11 cellular contexts compared by ENCODE assay signal in genomic region chr13:98261165-98261672, GRCh38.
"Had no signal": no experiment of that assay in that cellular context is flagged by ENCODE, and none has a peak within 500 bp of the region (broad histone marks: within the 10 kb centered on the region; RNA-seq: fewer than 3 reads in every experiment).

No MANE protein-coding gene starts in this region.

- H3K27me3 Mint-ChIP-seq: activated naive CD4-positive, alpha-beta T cell treated with anti-CD3 and anti-CD28 coated beads, Interleukin-2, amount 10 ng/mL, durations not matched to agents 7 days and 5 days; dendritic cell treated with granulocyte-macrophage colony-stimulating factor and Interleukin-4, amounts not matched to agents 40 ng/mL and 50 ng/mL, for 4 days had no signal

- H3K36me3 ChIP-seq: gastroesophageal sphincter, tibial artery had no signal

- H3K9me3 Mint-ChIP-seq: activated naive CD4-positive, alpha-beta T cell treated with anti-CD3 and anti-CD28 coated beads, Interleukin-2, amount 10 ng/mL, durations not matched to agents 7 days and 5 days; activated T-helper 2 cell treated with anti-CD3 and anti-CD28 coated beads, Interferon-gamma antibody, Interleukin-2, Interleukin-4, amounts not matched to agents 10 μg/mL and 5 μg/mL and 100 μg/mL, durations not matched to agents 14 hours and 24 hours and 36 hours; dendritic cell treated with granulocyte-macrophage colony-stimulating factor and Interleukin-4, amounts not matched to agents 40 ng/mL and 50 ng/mL, for 4 days; effector memory CD8-positive, alpha-beta T cell; T-helper 1 cell treated with Interleukin-12 subunit alpha and Interleukin-12 subunit beta and Interleukin-4 antibody, amounts not matched to agents 30 μg/mL and 1 μg/mL, for 36 hours had no signal

- H3K27me3 ChIP-seq: gastroesophageal sphincter, tibial artery had no signal

- DNase-seq: activated CD4-positive, CD25-positive, alpha-beta regulatory T cell; activated naive CD4-positive, alpha-beta T cell treated with anti-CD3 and anti-CD28 coated beads, Interleukin-2, amount 10 ng/mL, durations not matched to agents 7 days and 5 days; central memory CD4-positive, alpha-beta T cell; effector memory CD8-positive, alpha-beta T cell; occipital lobe; stimulated activated CD4-positive, alpha-beta T cell treated with anti-CD3 and anti-CD28 coated beads, Interleukin-4, amount 100 ng/mL, for 1 hour; tibial artery had no signal

- H3K27ac ChIP-seq: tibial artery had no signal

- H3K4me3 ChIP-seq: gastroesophageal sphincter, tibial artery had no signal

- H3K27ac Mint-ChIP-seq: activated naive CD4-positive, alpha-beta T cell treated with anti-CD3 and anti-CD28 coated beads, Interleukin-2, amount 10 ng/mL, durations not matched to agents 7 days and 5 days; activated T-helper 2 cell treated with anti-CD3 and anti-CD28 coated beads, Interferon-gamma antibody, Interleukin-2, Interleukin-4, amounts not matched to agents 10 μg/mL and 5 μg/mL and 100 μg/mL, durations not matched to agents 14 hours and 24 hours and 36 hours; dendritic cell treated with granulocyte-macrophage colony-stimulating factor and Interleukin-4, amounts not matched to agents 40 ng/mL and 50 ng/mL, for 4 days; effector memory CD8-positive, alpha-beta T cell; T-helper 1 cell treated with Interleukin-12 subunit alpha and Interleukin-12 subunit beta and Interleukin-4 antibody, amounts not matched to agents 30 μg/mL and 1 μg/mL, for 36 hours had no signal

- ATAC-seq: effector memory CD8-positive, alpha-beta T cell; gastroesophageal sphincter had no signal

- H3K4me1 Mint-ChIP-seq: activated naive CD4-positive, alpha-beta T cell treated with anti-CD3 and anti-CD28 coated beads, Interleukin-2, amount 10 ng/mL, durations not matched to agents 7 days and 5 days had no signal

- H3K4me3 Mint-ChIP-seq: activated naive CD4-positive, alpha-beta T cell treated with anti-CD3 and anti-CD28 coated beads, Interleukin-2, amount 10 ng/mL, durations not matched to agents 7 days and 5 days; dendritic cell treated with granulocyte-macrophage colony-stimulating factor and Interleukin-4, amounts not matched to agents 40 ng/mL and 50 ng/mL, for 4 days; effector memory CD8-positive, alpha-beta T cell; T-helper 1 cell treated with Interleukin-12 subunit alpha and Interleukin-12 subunit beta and Interleukin-4 antibody, amounts not matched to agents 30 μg/mL and 1 μg/mL, for 36 hours had no signal

- H3K36me3 Mint-ChIP-seq: activated naive CD4-positive, alpha-beta T cell treated with anti-CD3 and anti-CD28 coated beads, Interleukin-2, amount 10 ng/mL, durations not matched to agents 7 days and 5 days had no signal

- H3K9me3 ChIP-seq: gastroesophageal sphincter, tibial artery had no signal
